Comparison of ENCODE assay signal across 21 cellular contexts in genomic region chr1:168328965-168329364, GRCh38.
"Had no signal": no experiment of that assay in that cellular context is flagged by ENCODE, and none has a peak within 500 bp of the region (broad histone marks: within the 10 kb centered on the region; RNA-seq: fewer than 3 reads in every experiment).

No MANE protein-coding gene starts in this region.

- H3K36me3 ChIP-seq: gastrocnemius medialis, ovary, sigmoid colon, stomach, thyroid gland had no signal

- H3K4me1 Mint-ChIP-seq: natural killer cell; stimulated activated memory B cell treated with anti-CD40 and anti-IgM and Interleukin-4, amounts not matched to agents 10 μg/mL and 1 μg/mL and 100 μg/mL, for 72 hours had no signal

- H3K9me3 Mint-ChIP-seq: natural killer cell; stimulated activated memory B cell treated with anti-CD40 and anti-IgM and Interleukin-4, amounts not matched to agents 10 μg/mL and 1 μg/mL and 100 μg/mL, for 72 hours had no signal

- H3K27ac Mint-ChIP-seq: effector memory CD8-positive, alpha-beta T cell; natural killer cell; stimulated activated memory B cell treated with anti-CD40 and anti-IgM and Interleukin-4, amounts not matched to agents 10 μg/mL and 1 μg/mL and 100 μg/mL, for 72 hours; type B pancreatic cell had no signal

- H3K27me3 ChIP-seq: gastrocnemius medialis, ovary, sigmoid colon, stomach, thyroid gland had no signal

- ATAC-seq: effector memory CD8-positive, alpha-beta T cell; gastrocnemius medialis; left lobe of liver; natural killer cell; psoas muscle; right cardiac atrium; stimulated activated memory B cell treated with anti-CD40 and anti-IgM and Interleukin-4, amounts not matched to agents 10 μg/mL and 1 μg/mL and 100 μg/mL, for 72 hours had no signal

- H3K27ac ChIP-seq: gastrocnemius medialis, ovary, psoas muscle, sigmoid colon, stomach, thyroid gland had no signal

- H3K4me1 ChIP-seq: gastrocnemius medialis, psoas muscle, sigmoid colon, stomach, thyroid gland had no signal

- H3K36me3 Mint-ChIP-seq: type B pancreatic cell had no signal

- DNase-seq: cerebellar nuclear complex; cortex of kidney; effector memory CD8-positive, alpha-beta T cell; erythroblast; gastrocnemius medialis; head of caudate nucleus; kidney; natural killer cell; occipital lobe; ovary; posterior cingulate gyrus; psoas muscle; right cardiac atrium; sigmoid colon; stimulated activated CD4-positive, alpha-beta T cell treated with anti-CD3 and anti-CD28 coated beads, Interleukin-2, amount 100 ng/mL, for 24 hours; stimulated activated CD4-positive, alpha-beta T cell treated with anti-CD3 and anti-CD28 coated beads, Interleukin-4, amount 100 ng/mL, for 24 hours; stomach; thyroid gland had no signal

- H3K4me3 ChIP-seq: gastrocnemius medialis, ovary, psoas muscle, sigmoid colon, stomach, thyroid gland had no signal

- H3K9me3 ChIP-seq: gastrocnemius medialis, ovary, psoas muscle, sigmoid colon, stomach, thyroid gland had no signal

- H3K27me3 Mint-ChIP-seq: effector memory CD8-positive, alpha-beta T cell; stimulated activated memory B cell treated with anti-CD40 and anti-IgM and Interleukin-4, amounts not matched to agents 10 μg/mL and 1 μg/mL and 100 μg/mL, for 72 hours; type B pancreatic cell had no signal

- H3K4me3 Mint-ChIP-seq: effector memory CD8-positive, alpha-beta T cell; natural killer cell; stimulated activated memory B cell treated with anti-CD40 and anti-IgM and Interleukin-4, amounts not matched to agents 10 μg/mL and 1 μg/mL and 100 μg/mL, for 72 hours; type B pancreatic cell had no signal
